9 cellular contexts compared by ENCODE assay signal in genomic region chr2:143148757-143149156, GRCh38. TPM values are rescaled to one million over a fixed set of nuclear protein-coding genes. Genes with fewer than 3 reads are reported as not detected.
DNase-seq lines count a peak whose midpoint lies in the region; ATAC-seq and TF ChIP-seq lines count a peak whose summit lies in the region.
"Had no signal": no experiment of that assay in that cellular context is flagged by ENCODE, and none has a peak within 500 bp of the region (broad histone marks: within the 10 kb centered on the region; RNA-seq: fewer than 3 reads in every experiment).

No MANE protein-coding gene starts in this region.

- CTCF ChIA-PET in activated naive CD4-positive, alpha-beta T cell treated with anti-CD3 and anti-CD28 coated beads for 36 hours (lab: Charles Lee) = interaction anchor here (1.0 to 1.3 kb wide), 3 partner anchors 17 to 38 kb away, joined by 3 to 5 read pairs (median 4); no protein-coding TSS in a partner anchor

- no peak for ATAC-seq in GM23338
- peak; percentile 33 for ATAC-seq in HG03565 (IDR thresholded peaks at IDR 0.05; ENCODE audit: unreplicated experiment)
- no peak for ATAC-seq in stimulated activated memory B cell treated with anti-CD40 and anti-IgM and Interleukin-4, amounts not matched to agents 10 μg/mL and 1 μg/mL and 100 μg/mL, for 72 hours
- ATAC-seq in GM19455 (IDR thresholded peaks at IDR 0.05; ENCODE audit: unreplicated experiment) = no peak

- H3K27me3 Mint-ChIP-seq in activated naive CD4-positive, alpha-beta T cell treated with anti-CD3 and anti-CD28 coated beads for 36 hours (ENCODE audit: low read depth) = no peaks in the 10 kb centered on the region
- peaks cover 2% of the 10 kb centered on the region for H3K27me3 Mint-ChIP-seq in GM23338 (ENCODE audit: insufficient read depth, low read depth, poor library complexity)
- H3K27me3 Mint-ChIP-seq in stimulated activated memory B cell treated with anti-CD40 and anti-IgM and Interleukin-4, amounts not matched to agents 10 μg/mL and 1 μg/mL and 100 μg/mL, for 72 hours = no peaks in the 10 kb centered on the region

- H3K36me3 ChIP-seq in GM23338 (ENCODE audit: insufficient read depth) = no peaks in the 10 kb centered on the region

- H3K27ac Mint-ChIP-seq in activated naive CD4-positive, alpha-beta T cell treated with anti-CD3 and anti-CD28 coated beads for 36 hours = peak overlapping the region; percentile 84
- H3K27ac Mint-ChIP-seq in GM23338 = peak overlapping the region; percentile 49; the same call in 1 of the 2 replicates
- H3K27ac Mint-ChIP-seq in stimulated activated memory B cell treated with anti-CD40 and anti-IgM and Interleukin-4, amounts not matched to agents 10 μg/mL and 1 μg/mL and 100 μg/mL, for 72 hours = peak overlapping the region; percentile 64

- no peaks in the 10 kb centered on the region for H4K20me1 ChIP-seq in GM23338 (replicated peaks; ENCODE audit: insufficient read depth)

- H2AFZ ChIP-seq in GM23338 = 0 out of 2 replicates have a peak overlapping the region, but pooled peaks have one; percentile 20

- intact Hi-C loops in activated naive CD4-positive, alpha-beta T cell treated with anti-CD3 and anti-CD28 coated beads for 36 hours (cut with micrococcal nuclease) = loop anchor here (10.0 kb wide), 1 partner anchor 556 kb away; no protein-coding TSS in a partner anchor

- H3K4me2 ChIP-seq in GM23338 = no peak overlapping the region

- no peaks in the 10 kb centered on the region; the same call in 1 of the 2 replicates for H3K4me1 ChIP-seq in GM23338 (ENCODE audit: insufficient read depth)

- TF ChIP-seq CTCF in GM23338 (conservative IDR thresholded peaks at IDR 0.05; ENCODE audit: low read depth in 2 of 2) = no peak

- peak overlapping the region; percentile 25 for H3K4me3 Mint-ChIP-seq in activated naive CD4-positive, alpha-beta T cell treated with anti-CD3 and anti-CD28 coated beads for 36 hours
- H3K4me3 Mint-ChIP-seq in GM23338 = no peak overlapping the region
- peak overlapping the region; percentile 47 for H3K4me3 Mint-ChIP-seq in stimulated activated memory B cell treated with anti-CD40 and anti-IgM and Interleukin-4, amounts not matched to agents 10 μg/mL and 1 μg/mL and 100 μg/mL, for 72 hours

- H3K36me3 Mint-ChIP-seq in activated naive CD4-positive, alpha-beta T cell treated with anti-CD3 and anti-CD28 coated beads for 36 hours (ENCODE audit: low read depth) = peaks cover 11% of the 10 kb centered on the region
- H3K36me3 Mint-ChIP-seq in GM23338 (ENCODE audit: low read depth) = no peaks in the 10 kb centered on the region
- H3K36me3 Mint-ChIP-seq in stimulated activated memory B cell treated with anti-CD40 and anti-IgM and Interleukin-4, amounts not matched to agents 10 μg/mL and 1 μg/mL and 100 μg/mL, for 72 hours = peaks cover 34% of the 10 kb centered on the region

- no peak for DNase-seq in activated naive CD4-positive, alpha-beta T cell treated with anti-CD3 and anti-CD28 coated beads for 36 hours
- DNase-seq in activated naive CD4-positive, alpha-beta T cell treated with anti-CD3 and anti-CD28 coated beads, Interleukin-2, amount 50 U/mL, for 16 hours = no peak
- DNase-seq in GM23338 (ENCODE audit: low spot score) (no peak), NCI-H1417 treated with DMSO at 0.1 percent for 48 hours (lab: John Stamatoyannopoulos, UW) (no peak), COLO829 (ENCODE audit: low spot score) (no peak)
- DNase-seq: NCI-H1048 had no signal

- no peaks in the 10 kb centered on the region for H3K9me3 Mint-ChIP-seq in activated naive CD4-positive, alpha-beta T cell treated with anti-CD3 and anti-CD28 coated beads for 36 hours
- H3K9me3 Mint-ChIP-seq in GM23338 = no peaks in the 10 kb centered on the region
- peaks cover 2% of the 10 kb centered on the region for H3K9me3 Mint-ChIP-seq in stimulated activated memory B cell treated with anti-CD40 and anti-IgM and Interleukin-4, amounts not matched to agents 10 μg/mL and 1 μg/mL and 100 μg/mL, for 72 hours

- H3K4me3 ChIP-seq in GM23338 = no peak overlapping the region

- no peaks in the 10 kb centered on the region for H3K27me3 ChIP-seq in GM23338 (ENCODE audit: insufficient read depth)

- no peak overlapping the region for H3K27ac ChIP-seq in GM23338 (ENCODE audit: low read depth)

- peaks cover 82% of the 10 kb centered on the region for H3K4me1 Mint-ChIP-seq in activated naive CD4-positive, alpha-beta T cell treated with anti-CD3 and anti-CD28 coated beads for 36 hours (ENCODE audit: low read depth)
- peaks cover 6% of the 10 kb centered on the region for H3K4me1 Mint-ChIP-seq in GM23338
- H3K4me1 Mint-ChIP-seq in stimulated activated memory B cell treated with anti-CD40 and anti-IgM and Interleukin-4, amounts not matched to agents 10 μg/mL and 1 μg/mL and 100 μg/mL, for 72 hours = peaks cover 83% of the 10 kb centered on the region

- H3F3A ChIP-seq in GM23338 (replicated peaks; ENCODE audit: low read depth) = no peaks in the 10 kb centered on the region

- no peaks in the 10 kb centered on the region for H3K79me2 ChIP-seq in GM23338 (replicated peaks; ENCODE audit: insufficient read depth)

- H3K9me2 ChIP-seq in GM23338 (ENCODE audit: insufficient read depth) = 0 out of 2 replicates have a peak, but pooled peaks cover 9% of the 10 kb centered on the region

TF ChIP-seq in GM23338, 12 proteins besides CTCF, POLR2A, EP300 and RAD21 (continues in another document):
- no peak for TF ChIP-seq STAT1 (IDR thresholded peaks at IDR 0.05; ENCODE audit: unreplicated experiment)
- TF ChIP-seq JUNB (IDR thresholded peaks at IDR 0.05; ENCODE audit: unreplicated experiment) = no peak
- no peak for TF ChIP-seq ZNF462 (CRISPR knock-in tag; IDR thresholded peaks at IDR 0.05)
- no peak for TF ChIP-seq EZH2phosphoT487 (IDR thresholded peaks at IDR 0.05; ENCODE audit: unreplicated experiment)
- TF ChIP-seq ZNF331 (CRISPR knock-in tag; IDR thresholded peaks at IDR 0.05; ENCODE audit: low read depth) = no peak
- TF ChIP-seq ZNF114 (CRISPR knock-in tag; IDR thresholded peaks at IDR 0.05) = no peak
- TF ChIP-seq CREB1 (CRISPR knock-in tag; IDR thresholded peaks at IDR 0.05; ENCODE audit: low read depth) = no peak
- TF ChIP-seq NANOG (IDR thresholded peaks at IDR 0.05; ENCODE audit: borderline replicate concordance) = no peak

RNA-seq across cellular contexts. Expression of gene ARHGAP15, which starts 19.5 kb away (rescaled TPM):
- 10 to 100 TPM; 85.7 to 90.1 TPM for total RNA-seq in activated naive CD4-positive, alpha-beta T cell treated with anti-CD3 and anti-CD28 coated beads for 36 hours
- total RNA-seq in GM23338 (2014; rRNA removed; shearing (Covaris generic)) = not detected in 2 replicates
- 0.26 TPM in 1 of 2 replicates, not detected in the other for polyA plus RNA-seq in GM23338 (2016; fragmentation: Nextera tagmentation; extraction: Ambion mirVana)

Comparison
In these comparisons a context has a peak if more than half of its experiments do, and no peak if none do; other contexts are left out.
1. RNA of gene ARHGAP15, which starts 19.5 kb away (total RNA-seq): 85.7 to 90.1 TPM in activated naive CD4-positive, alpha-beta T cell treated with anti-CD3 and anti-CD28 coated beads for 36 hours; not detected in GM23338; every median in the first group is over 10 times any median in the second.
2. Peak in every context shown above with its lines, with median percentiles within 50 percentile points of each other: H3K27ac Mint-ChIP-seq.